Comparison of ENCODE assay signal across 21 cellular contexts in the genomic region with DNA sequence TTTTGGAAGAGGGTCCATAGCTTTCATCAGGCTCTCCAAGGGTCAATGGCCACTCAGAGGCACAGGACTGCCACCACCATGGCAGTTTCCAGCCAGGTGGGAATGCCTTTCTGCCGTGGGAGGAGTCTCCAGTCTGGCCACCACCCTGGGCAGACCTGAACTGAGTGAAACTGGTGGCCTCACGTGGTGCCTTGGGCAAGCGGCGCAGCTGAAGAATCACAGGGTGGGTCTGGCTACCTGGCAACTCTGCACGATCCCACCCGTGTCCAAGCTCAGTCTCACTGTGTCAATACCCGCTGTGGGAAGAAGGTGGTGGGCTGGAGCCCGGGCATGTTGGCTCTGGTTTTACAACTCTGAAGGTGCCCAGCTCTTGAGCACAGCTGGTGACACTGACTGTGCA.
"Had no signal": no experiment of that assay in that cellular context is flagged by ENCODE, and none has a peak within 500 bp of the region (broad histone marks: within the 10 kb centered on the region; RNA-seq: fewer than 3 reads in every experiment).

No MANE protein-coding gene starts in this region.

- H3K27ac Mint-ChIP-seq: activated CD4-positive, alpha-beta T cell treated with anti-CD3 and anti-CD28 coated beads for 36 hours; activated CD8-positive, alpha-beta T cell treated with anti-CD3 and anti-CD28 coated beads for 36 hours; activated naive CD8-positive, alpha-beta T cell treated with anti-CD3 and anti-CD28 coated beads, Interleukin-2, amount 50 U/mL, for 24 hours; T-helper 17 cell had no signal

- H3K4me3 Mint-ChIP-seq: activated CD4-positive, alpha-beta T cell treated with anti-CD3 and anti-CD28 coated beads for 36 hours; activated CD8-positive, alpha-beta T cell treated with anti-CD3 and anti-CD28 coated beads for 36 hours; activated naive CD8-positive, alpha-beta T cell treated with anti-CD3 and anti-CD28 coated beads, Interleukin-2, amount 50 U/mL, for 24 hours; T-helper 17 cell had no signal

- FAIRE-seq: RCC 7860 had no signal

- ATAC-seq: activated CD4-positive, alpha-beta T cell treated with anti-CD3 and anti-CD28 coated beads for 36 hours; activated CD8-positive, alpha-beta T cell treated with anti-CD3 and anti-CD28 coated beads for 36 hours; activated naive CD4-positive, alpha-beta T cell treated with anti-CD3 and anti-CD28 coated beads, Interleukin-2, amount 50 U/mL, for 72 hours; activated naive CD8-positive, alpha-beta T cell treated with anti-CD3 and anti-CD28 coated beads, Interleukin-2, amount 50 U/mL, for 24 hours; T-helper 17 cell had no signal

- H3K4me3 ChIP-seq: cardiac muscle cell had no signal

- DNase-seq: activated CD4-positive, alpha-beta T cell treated with anti-CD3 and anti-CD28 coated beads for 36 hours; activated CD4-positive, alpha-beta T cell treated with anti-CD3 and anti-CD28 coated beads, Interleukin-2, amount 50 U/mL, for 1 hour; activated CD8-positive, alpha-beta memory T cell treated with anti-CD3 and anti-CD28 coated beads, Interleukin-2, amount 50 U/mL, for 4 hours; activated CD8-positive, alpha-beta T cell treated with anti-CD3 and anti-CD28 coated beads for 36 hours; activated naive CD8-positive, alpha-beta T cell treated with anti-CD3 and anti-CD28 coated beads, Interleukin-2, amount 50 U/mL, for 24 hours; brain microvascular endothelial cell; KG1; NCI-H1048; NCI-H146; NCI-H2029; NCI-H2107; NCI-H226; NCI-H526; NCI-H774; NK-92 treated with Interleukin-12 subunit alpha and Interleukin-12 subunit beta, amount 100 ng/mL, for 24 hours; SIG-M5; T-helper 17 cell; T-helper 9 cell had no signal

- H3K27me3 ChIP-seq: brain microvascular endothelial cell, cardiac muscle cell had no signal

- H3K36me3 Mint-ChIP-seq: activated naive CD4-positive, alpha-beta T cell treated with anti-CD3 and anti-CD28 coated beads, Interleukin-2, amount 50 U/mL, for 72 hours had no signal

- H3K9me3 Mint-ChIP-seq: activated CD8-positive, alpha-beta T cell treated with anti-CD3 and anti-CD28 coated beads for 36 hours; activated naive CD4-positive, alpha-beta T cell treated with anti-CD3 and anti-CD28 coated beads, Interleukin-2, amount 50 U/mL, for 72 hours; activated naive CD8-positive, alpha-beta T cell treated with anti-CD3 and anti-CD28 coated beads, Interleukin-2, amount 50 U/mL, for 24 hours had no signal

- H3K4me1 Mint-ChIP-seq: activated CD4-positive, alpha-beta T cell treated with anti-CD3 and anti-CD28 coated beads for 36 hours; activated naive CD8-positive, alpha-beta T cell treated with anti-CD3 and anti-CD28 coated beads, Interleukin-2, amount 50 U/mL, for 24 hours had no signal

- H3K36me3 ChIP-seq: cardiac muscle cell had no signal

- H3K27ac ChIP-seq: brain microvascular endothelial cell, cardiac muscle cell had no signal
